ENCODE assay signal across 12 cellular contexts in the genomic region with DNA sequence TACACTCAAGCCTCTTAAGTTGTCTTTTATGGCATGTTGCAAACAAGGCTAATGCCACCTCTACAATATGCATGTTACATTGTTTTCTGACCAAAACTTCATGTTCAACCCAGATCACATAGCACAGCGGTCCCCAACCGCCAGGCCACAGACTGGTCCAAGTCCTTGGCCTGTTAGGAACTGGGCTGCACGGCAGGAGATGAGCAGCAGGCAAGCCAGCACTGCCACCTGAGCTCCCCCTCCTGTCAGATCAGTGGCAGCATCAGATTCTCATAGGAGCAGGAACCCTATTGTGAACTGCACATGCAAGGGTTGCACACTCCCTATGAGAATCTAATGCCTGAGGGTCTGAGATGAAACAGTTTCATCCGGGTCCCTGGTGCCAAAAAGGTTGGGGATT.
DNase-seq lines count a peak whose midpoint lies in the region; ATAC-seq and TF ChIP-seq lines count a peak whose summit lies in the region.
"Had no signal": no experiment of that assay in that cellular context is flagged by ENCODE, and none has a peak within 500 bp of the region (broad histone marks: within the 10 kb centered on the region; RNA-seq: fewer than 3 reads in every experiment).

No MANE protein-coding gene starts in this region.

- DNase-seq in Right ventricle myocardium inferior (ENCODE audit: missing footprints) (peak; percentile 67), heart right ventricle (no peak), NCI-H460 (ENCODE audit: extremely low read depth, low read depth) (peak; percentile 16), cerebellar cortex (ENCODE audit: low spot score) (peak; percentile 50), retina (peak; percentile 21)
- DNase-seq: activated CD8-positive, alpha-beta T cell treated with anti-CD3 and anti-CD28 coated beads for 36 hours; activated naive CD4-positive, alpha-beta T cell treated with anti-CD3 and anti-CD28 coated beads, Interleukin-2, amount 10 ng/mL, durations not matched to agents 7 days and 5 days; NCI-H446; T-cell had no signal

- H3K9me3 ChIP-seq in heart right ventricle = no peaks in the 10 kb centered on the region

- H3K36me3 ChIP-seq in heart right ventricle = no peaks in the 10 kb centered on the region

- no peak overlapping the region for H3K27ac ChIP-seq in heart right ventricle

- peak in 1 of 9 donors; percentile 24 for TF ChIP-seq CTCF in heart right ventricle (IDR thresholded peaks at IDR 0.05)

- H3K27me3 ChIP-seq in heart right ventricle = no peaks in the 10 kb centered on the region

- no peak for ATAC-seq in Right ventricle myocardium inferior
- no peak for ATAC-seq in heart right ventricle
- no peak for ATAC-seq in GM18502 (IDR thresholded peaks at IDR 0.05; ENCODE audit: poor library complexity, unreplicated experiment)
- ATAC-seq in activated CD4-positive, CD25-positive, alpha-beta regulatory T cell treated with anti-CD3 and anti-CD28 coated beads, Interleukin-2, amount 50 U/mL, for 24 hours = no peak
- ATAC-seq in HG02938 (IDR thresholded peaks at IDR 0.05; ENCODE audit: unreplicated experiment) = no peak
- ATAC-seq: activated CD8-positive, alpha-beta T cell treated with anti-CD3 and anti-CD28 coated beads for 36 hours; T-cell had no signal

- intact Hi-C loops in Right ventricle myocardium inferior (cut with DNase I) (no loop called here), heart right ventricle (cut with DNase I) (no loop called here)

- peaks cover 0 to 7% (median 0%) of the 10 kb centered on the region in 9 donors for H3K4me1 ChIP-seq in heart right ventricle

- 68 to 83% methylated on average over 4 of the region's 4 CpGs for WGBS in heart right ventricle, 2 donors

- H3K4me3 ChIP-seq in heart right ventricle = no peak overlapping the region

Comparison
In these comparisons a context has a peak if more than half of its experiments do, and no peak if none do; other contexts are left out.
1. DNase-seq: peak in Right ventricle myocardium inferior (single experiment), NCI-H460 (single experiment), cerebellar cortex (single experiment) and retina (single experiment); none in heart right ventricle (0 of 2).